8 cellular contexts compared by ENCODE assay signal in genomic region chrX:101409043-101409442, GRCh38. TPM values are rescaled to one million over a fixed set of nuclear protein-coding genes. Genes with fewer than 3 reads are reported as not detected.
DNase-seq lines count a peak whose midpoint lies in the region; ATAC-seq and TF ChIP-seq lines count a peak whose summit lies in the region.

No MANE protein-coding gene starts in this region.

- H3K27ac ChIP-seq in PC-9 (peak overlapping the region; percentile 91), parathyroid adenoma (peak overlapping the region; percentile 99)

- H2AFZ ChIP-seq in PC-9, result no peak overlapping the region
- H2AFZ ChIP-seq in parathyroid adenoma, result no peak overlapping the region

- no peaks in the 10 kb centered on the region for H3K36me3 ChIP-seq in GM06990 (ENCODE audit: control insufficient read depth, insufficient read depth, low read length)
- peaks cover 6% of the 10 kb centered on the region; the same call in 1 of the 2 replicates for H3K36me3 ChIP-seq in PC-9 (ENCODE audit: low read depth)
- no peaks in the 10 kb centered on the region for H3K36me3 ChIP-seq in parathyroid adenoma (ENCODE audit: control insufficient read depth, insufficient read depth, low read length)

- H3F3A ChIP-seq in PC-9 (ENCODE audit: insufficient read depth, low read depth), result peaks cover 11% of the 10 kb centered on the region; the same call in 1 of the 2 replicates

- no peaks in the 10 kb centered on the region for H3K9me2 ChIP-seq in PC-9 (ENCODE audit: insufficient read depth)

- H3K79me2 ChIP-seq in PC-9 (ENCODE audit: low read depth) (peaks cover 77% of the 10 kb centered on the region), parathyroid adenoma (peaks cover 15% of the 10 kb centered on the region)

- H3K4me1 ChIP-seq in PC-9 (replicated peaks; ENCODE audit: insufficient read depth) (peaks cover 20% of the 10 kb centered on the region), parathyroid adenoma (no peaks in the 10 kb centered on the region)

- no peaks in the 10 kb centered on the region for H3K9me3 ChIP-seq in PC-9 (ENCODE audit: insufficient read depth, low read depth)
- H3K9me3 ChIP-seq in parathyroid adenoma (ENCODE audit: control insufficient read depth, low read length), result no peaks in the 10 kb centered on the region

- no peaks in the 10 kb centered on the region for H3K27me3 ChIP-seq in GM06990 (replicated peaks; ENCODE audit: control insufficient read depth, insufficient read depth, low read length)
- no peaks in the 10 kb centered on the region for H3K27me3 ChIP-seq in PC-9 (ENCODE audit: insufficient read depth, low read depth)
- no peaks in the 10 kb centered on the region for H3K27me3 ChIP-seq in parathyroid adenoma (ENCODE audit: control insufficient read depth, insufficient read depth, low read length)

- H3K9ac ChIP-seq in parathyroid adenoma, result no peak overlapping the region

- CTCF ChIA-PET in PC-9 (lab: Charles Lee), result no interaction called here

- intact Hi-C loops in PC-9 (cut with micrococcal nuclease; ENCODE audit: unreplicated experiment), result loop anchor here (5.0 kb wide), 2 partner anchors 208 to 762 kb away; partner anchors contain the start of gene ARMCX6

- ATAC-seq in HG02678 (IDR thresholded peaks at IDR 0.05; ENCODE audit: unreplicated experiment), result no peak

- H4K20me1 ChIP-seq in PC-9 (ENCODE audit: insufficient read depth), result peaks cover 16% of the 10 kb centered on the region

- no peak for TF ChIP-seq CTCF in GM06990 (IDR thresholded peaks at IDR 0.05; ENCODE audit: insufficient read depth, low read length, poor library complexity, severe bottlenecking)
- TF ChIP-seq CTCF in PC-9 (conservative IDR thresholded peaks at IDR 0.05), result no peak
- TF ChIP-seq CTCF in parathyroid adenoma (IDR thresholded peaks at IDR 0.05), result no peak

- H3K4me3 ChIP-seq in GM06990 (replicated peaks; ENCODE audit: low read depth, low read length) (peak overlapping the region; percentile 68), PC-9 (peak overlapping the region; percentile 93), parathyroid adenoma (ENCODE audit: low read depth, low read length) (peak overlapping the region; percentile 93)

- DNase-seq in GM06990 (ENCODE audit: extremely low read depth, insufficient read length) (no peak), PC-9 (no peak), erythroblast (lab: John Stamatoyannopoulos, UW) (peak; percentile 22 to 47), NCI-H2196 treated with DMSO at 0.1 percent for 48 hours (lab: John Stamatoyannopoulos, UW; ENCODE audit: unreplicated experiment) (no peak), iPS-NIHi11 (ENCODE audit: low spot score) (no peak), H4 (ENCODE audit: low spot score) (no peak)

- POLR2A ChIA-PET in PC-9 (lab: Charles Lee; ENCODE audit: unreplicated experiment), result interaction anchor here (0.7 kb wide), 1 partner anchor 9 kb away, joined by 8 read pairs; no protein-coding TSS in a partner anchor

- no TSS peak for BruUV-seq in PC-9 (replicated peaks; lab: Mats Ljungman, UMichigan)

- H3K4me2 ChIP-seq in PC-9, result peak overlapping the region; percentile 91
- H3K4me2 ChIP-seq in parathyroid adenoma (ENCODE audit: low read length), result peak overlapping the region; percentile 61

- TF ChIP-seq POLR2A in erythroblast (IDR thresholded peaks at IDR 0.05; ENCODE audit: low read length), result no peak

RNA-seq across cellular contexts. Expression of gene HNRNPH2, which starts 1.0 kb away (rescaled TPM):
- total RNA-seq in PC-9 (2021), result 61.0 and 72.9 TPM in 2 replicates
- total RNA-seq in H4 (2014; rRNA removed; shearing (Covaris generic)), result 64.1 and 82.3 TPM in 2 replicates

RNA-seq across cellular contexts. Expression of gene GLA, which starts 1.3 kb away (rescaled TPM):
- 72.2 and 80.5 TPM in 2 replicates for total RNA-seq in PC-9 (2021)
- 192 and 209 TPM in 2 replicates for total RNA-seq in H4 (2014; rRNA removed; shearing (Covaris generic))

RNA-seq across cellular contexts. Expression of gene RPL36A, which starts 18.2 kb away (rescaled TPM):
- 299 and 359 TPM in 2 replicates for total RNA-seq in PC-9 (2021)
- 1,862 and 2,508 TPM in 2 replicates for total RNA-seq in H4 (2014; rRNA removed; shearing (Covaris generic))

RNA-seq across cellular contexts. Expression of gene BTK, which starts 23.1 kb away (rescaled TPM):
- total RNA-seq in PC-9 (2021), result not detected in 2 replicates
- not detected in 2 replicates for total RNA-seq in H4 (2014; rRNA removed; shearing (Covaris generic))

Comparison
In these comparisons a context has a peak if more than half of its experiments do, and no peak if none do; other contexts are left out.
1. DNase-seq: peak in erythroblast (2 of 2); none in GM06990 (single experiment), PC-9 (0 of 2), NCI-H2196 treated with DMSO at 0.1 percent for 48 hours (single experiment), iPS-NIHi11 (single experiment) and H4 (single experiment).
2. Peak in every context shown above with its lines, with median percentiles within 50 percentile points of each other: H3K4me3 ChIP-seq.